Comparison of ENCODE assay signal across 18 cellular contexts in the genomic region with DNA sequence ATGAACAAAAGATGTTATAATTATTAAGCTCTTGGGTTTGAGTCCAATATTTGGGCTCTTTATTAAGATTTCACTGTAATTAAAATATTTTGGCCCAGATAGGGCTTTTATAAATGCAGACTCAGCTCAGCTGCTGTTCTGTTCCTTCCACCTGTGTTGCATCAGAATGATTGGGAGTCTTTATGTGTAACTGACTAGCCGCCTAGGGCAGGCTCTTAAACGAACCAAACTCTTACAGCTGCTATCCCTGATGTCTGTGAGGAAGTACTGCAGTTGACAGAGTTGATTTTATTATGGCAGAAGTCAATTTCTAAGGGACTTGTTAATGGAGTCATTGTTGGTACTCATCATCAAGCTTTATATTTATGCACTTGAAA.
DNase-seq lines count a peak whose midpoint lies in the region; ATAC-seq, FAIRE-seq and TF ChIP-seq lines count a peak whose summit lies in the region.
"Had no signal": no experiment of that assay in that cellular context is flagged by ENCODE, and none has a peak within 500 bp of the region (broad histone marks: within the 10 kb centered on the region; RNA-seq: fewer than 3 reads in every experiment).

No MANE protein-coding gene starts in this region.

- H3K79me2 ChIP-seq in GM23338 (replicated peaks; ENCODE audit: insufficient read depth), result no peaks in the 10 kb centered on the region

- ATAC-seq in GM18511 (IDR thresholded peaks at IDR 0.05; ENCODE audit: unreplicated experiment), result peak; percentile 14
- peak; percentile 63 for ATAC-seq in GM23338
- no peak for ATAC-seq in GM21526 (IDR thresholded peaks at IDR 0.05; ENCODE audit: low FRiP score, unreplicated experiment)
- ATAC-seq in left colon, result no peak
- ATAC-seq: activated T-helper 17 cell treated with anti-CD3 and anti-CD28 coated beads, Interleukin-2, amount 50 U/mL, for 72 hours had no signal

- H3K4me2 ChIP-seq in GM23338, result no peak overlapping the region

- TF ChIP-seq CTCF in GM23338 (conservative IDR thresholded peaks at IDR 0.05; ENCODE audit: low read depth in 2 of 2), result no peak
- TF ChIP-seq CTCF in NB4 (IDR thresholded peaks at IDR 0.05; ENCODE audit: low read depth, low read length), result no peak

- no peak overlapping the region for H2AFZ ChIP-seq in GM23338

- TF ChIP-seq POLR2A in NB4 (IDR thresholded peaks at IDR 0.05; ENCODE audit: extremely low read depth, insufficient read length), result no peak

- no peaks in the 10 kb centered on the region for H3K9me3 Mint-ChIP-seq in GM23338
- H3K9me3 Mint-ChIP-seq: activated naive CD8-positive, alpha-beta T cell treated with anti-CD3 and anti-CD28 coated beads, Interleukin-2, amount 10 ng/mL, durations not matched to agents 7 days and 5 days; activated T-helper 17 cell treated with anti-CD3 and anti-CD28 coated beads, Interleukin-2, amount 50 U/mL, for 72 hours; brain had no signal

- peaks cover 7% of the 10 kb centered on the region; the same call in 2 of the 3 replicates for H3K4me1 Mint-ChIP-seq in GM23338
- H3K4me1 Mint-ChIP-seq: activated naive CD8-positive, alpha-beta T cell treated with anti-CD3 and anti-CD28 coated beads, Interleukin-2, amount 10 ng/mL, durations not matched to agents 7 days and 5 days; activated T-helper 17 cell treated with anti-CD3 and anti-CD28 coated beads, Interleukin-2, amount 50 U/mL, for 72 hours had no signal

- peak overlapping the region; percentile 76 for H3K27ac Mint-ChIP-seq in GM23338
- H3K27ac Mint-ChIP-seq: activated naive CD8-positive, alpha-beta T cell treated with anti-CD3 and anti-CD28 coated beads, Interleukin-2, amount 10 ng/mL, durations not matched to agents 7 days and 5 days; activated T-helper 17 cell treated with anti-CD3 and anti-CD28 coated beads, Interleukin-2, amount 50 U/mL, for 72 hours; brain had no signal

- no peaks in the 10 kb centered on the region for H3K27me3 ChIP-seq in GM23338 (ENCODE audit: insufficient read depth)
- H3K27me3 ChIP-seq: suprapubic skin, uterus had no signal

- no peaks in the 10 kb centered on the region for H4K20me1 ChIP-seq in GM23338 (replicated peaks; ENCODE audit: insufficient read depth)

- no peaks in the 10 kb centered on the region for H3K36me3 ChIP-seq in GM23338 (ENCODE audit: insufficient read depth)
- H3K36me3 ChIP-seq: uterus had no signal

- DNase-seq in GM23338 (ENCODE audit: low spot score) (peak; percentile 27), NB4 (ENCODE audit: low read depth) (peak; percentile 7), cerebellar cortex (ENCODE audit: low spot score) (peak; percentile 2), GM19239 (ENCODE audit: insufficient read length, low spot score) (no peak), T-helper 1 cell (no peak), left colon (no peak)
- DNase-seq: activated CD4-positive, alpha-beta T cell treated with anti-CD3 and anti-CD28 coated beads for 4 hours; activated naive CD8-positive, alpha-beta T cell treated with anti-CD3 and anti-CD28 coated beads, Interleukin-2, amount 10 ng/mL, durations not matched to agents 7 days and 5 days; right cardiac atrium; stimulated activated CD4-positive, alpha-beta T cell treated with anti-CD3 and anti-CD28 coated beads, Interleukin-15, amount 100 ng/mL, for 24 hours; uterus had no signal

- FAIRE-seq in GM19239 (lab: Jason Lieb, UNC), result no peak
- FAIRE-seq: HTR-8/SVneo had no signal

- no peak overlapping the region for H3K4me3 Mint-ChIP-seq in GM23338
- H3K4me3 Mint-ChIP-seq: activated naive CD8-positive, alpha-beta T cell treated with anti-CD3 and anti-CD28 coated beads, Interleukin-2, amount 10 ng/mL, durations not matched to agents 7 days and 5 days; activated T-helper 17 cell treated with anti-CD3 and anti-CD28 coated beads, Interleukin-2, amount 50 U/mL, for 72 hours; brain had no signal

- H3K27ac ChIP-seq in GM23338 (ENCODE audit: low read depth), result no peak overlapping the region
- H3K27ac ChIP-seq: RWPE1, suprapubic skin, uterus had no signal

- H3K9me2 ChIP-seq in GM23338 (ENCODE audit: insufficient read depth), result no peaks in the 10 kb centered on the region

- no peaks in the 10 kb centered on the region for H3F3A ChIP-seq in GM23338 (replicated peaks; ENCODE audit: low read depth)

- peaks cover 4% of the 10 kb centered on the region for H3K27me3 Mint-ChIP-seq in GM23338 (ENCODE audit: insufficient read depth, low read depth, poor library complexity)
- H3K27me3 Mint-ChIP-seq: activated naive CD8-positive, alpha-beta T cell treated with anti-CD3 and anti-CD28 coated beads, Interleukin-2, amount 10 ng/mL, durations not matched to agents 7 days and 5 days; activated T-helper 17 cell treated with anti-CD3 and anti-CD28 coated beads, Interleukin-2, amount 50 U/mL, for 72 hours; brain had no signal

- no peaks in the 10 kb centered on the region for H3K4me1 ChIP-seq in GM23338 (ENCODE audit: insufficient read depth)
- H3K4me1 ChIP-seq: suprapubic skin, uterus had no signal

- intact Hi-C loops in left colon (cut with DNase I, micrococcal nuclease), result no loop called here

- H3K36me3 Mint-ChIP-seq in GM23338 (ENCODE audit: low read depth), result peaks cover 4% of the 10 kb centered on the region; the same call in 1 of the 3 replicates
- H3K36me3 Mint-ChIP-seq: activated naive CD8-positive, alpha-beta T cell treated with anti-CD3 and anti-CD28 coated beads, Interleukin-2, amount 10 ng/mL, durations not matched to agents 7 days and 5 days had no signal

- no peak overlapping the region for H3K4me3 ChIP-seq in GM23338
- H3K4me3 ChIP-seq in NB4 (ENCODE audit: low read depth, low read length), result no peak overlapping the region
- H3K4me3 ChIP-seq: suprapubic skin, uterus had no signal

TF ChIP-seq in GM23338, 12 proteins besides CTCF, POLR2A, EP300 and RAD21 (continues in another document):
- TF ChIP-seq EZH2phosphoT487 (IDR thresholded peaks at IDR 0.05; ENCODE audit: unreplicated experiment) (no peak), ZNF331 (CRISPR knock-in tag; IDR thresholded peaks at IDR 0.05; ENCODE audit: low read depth) (no peak), JUNB (IDR thresholded peaks at IDR 0.05; ENCODE audit: unreplicated experiment) (no peak), POLR2AphosphoS5 (IDR thresholded peaks at IDR 0.05; ENCODE audit: low read depth) (no peak), ZNF114 (CRISPR knock-in tag; IDR thresholded peaks at IDR 0.05) (no peak)
- TF ChIP-seq, protein P1, sequence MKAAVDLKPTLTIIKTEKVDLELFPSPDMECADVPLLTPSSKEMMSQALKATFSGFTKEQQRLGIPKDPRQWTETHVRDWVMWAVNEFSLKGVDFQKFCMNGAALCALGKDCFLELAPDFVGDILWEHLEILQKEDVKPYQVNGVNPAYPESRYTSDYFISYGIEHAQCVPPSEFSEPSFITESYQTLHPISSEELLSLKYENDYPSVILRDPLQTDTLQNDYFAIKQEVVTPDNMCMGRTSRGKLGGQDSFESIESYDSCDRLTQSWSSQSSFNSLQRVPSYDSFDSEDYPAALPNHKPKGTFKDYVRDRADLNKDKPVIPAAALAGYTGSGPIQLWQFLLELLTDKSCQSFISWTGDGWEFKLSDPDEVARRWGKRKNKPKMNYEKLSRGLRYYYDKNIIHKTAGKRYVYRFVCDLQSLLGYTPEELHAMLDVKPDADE (IDR thresholded peaks at IDR 0.05), result no peak

Comparison
In these comparisons a context has a peak if more than half of its experiments do, and no peak if none do; other contexts are left out.
1. ATAC-seq: peak in GM18511 (single experiment) and GM23338 (single experiment); none in GM21526 (single experiment) and left colon (single experiment).
2. DNase-seq: peak in GM23338 (single experiment), NB4 (single experiment) and cerebellar cortex (single experiment); none in GM19239 (single experiment), T-helper 1 cell (0 of 5) and left colon (0 of 2).